15 cellular contexts compared by ENCODE assay signal in the genomic region with DNA sequence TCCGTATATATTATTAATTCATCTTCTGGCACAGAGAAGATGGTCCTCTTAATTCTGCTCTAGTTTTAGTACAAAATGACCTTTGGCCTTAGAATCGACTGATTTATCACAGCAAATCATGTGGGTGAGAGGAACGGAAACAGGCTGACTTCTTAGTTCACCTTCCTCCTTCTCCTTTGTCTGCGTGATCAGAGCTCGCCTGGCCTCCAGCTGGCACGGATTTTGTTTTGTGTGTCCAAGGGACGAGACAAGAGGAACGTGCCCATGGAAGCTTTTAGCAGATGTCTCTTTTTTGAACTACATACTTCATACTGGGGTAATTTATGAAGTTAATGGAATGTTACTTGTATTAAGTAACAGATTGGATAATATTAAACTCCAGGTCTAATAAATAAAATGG.
DNase-seq lines count a peak whose midpoint lies in the region; ATAC-seq and TF ChIP-seq lines count a peak whose summit lies in the region.
"Had no signal": no experiment of that assay in that cellular context is flagged by ENCODE, and none has a peak within 500 bp of the region (broad histone marks: within the 10 kb centered on the region; RNA-seq: fewer than 3 reads in every experiment).

No MANE protein-coding gene starts in this region.

- H3K27me3 ChIP-seq in right lobe of liver (no peaks in the 10 kb centered on the region), rectal smooth muscle tissue (ENCODE audit: control insufficient read depth, insufficient read depth, low read length) (no peaks in the 10 kb centered on the region)
- H3K27me3 ChIP-seq: breast epithelium had no signal

- H3K27ac Mint-ChIP-seq in dendritic cell treated with granulocyte-macrophage colony-stimulating factor and Interleukin-4, amounts not matched to agents 40 ng/mL and 50 ng/mL, for 4 days = peak overlapping the region; percentile 85
- H3K27ac Mint-ChIP-seq in osteocyte (ENCODE audit: unreplicated experiment) = no peak overlapping the region
- H3K27ac Mint-ChIP-seq in activated T-helper 1 cell treated with anti-CD3 and anti-CD28 coated beads, Interleukin-12 subunit alpha, Interleukin-12 subunit beta, Interleukin-2, Interleukin-4 antibody, amounts not matched to agents 30 ng/mL and 10 ng/mL and 1 ng/mL, durations not matched to agents 14 hours and 24 hours and 36 hours = no peak overlapping the region
- H3K27ac Mint-ChIP-seq: activated CD8-positive, alpha-beta T cell treated with anti-CD3 and anti-CD28 coated beads, Interleukin-2, amount 10 ng/mL, durations not matched to agents 7 days and 5 days; stimulated activated naive B cell treated with anti-CD40 and anti-IgM and Interleukin-4, amounts not matched to agents 10 μg/mL and 1 μg/mL and 100 μg/mL, for 72 hours had no signal

- H3K4me1 ChIP-seq in right lobe of liver = peaks cover 0 to 14% (median 0%) of the 10 kb centered on the region in 4 donors
- H3K4me1 ChIP-seq in rectal smooth muscle tissue (ENCODE audit: control insufficient read depth, insufficient read depth, low read length) = peaks cover 14% of the 10 kb centered on the region
- H3K4me1 ChIP-seq: breast epithelium had no signal

- H3K36me3 ChIP-seq in right lobe of liver (no peaks in the 10 kb centered on the region), rectal smooth muscle tissue (ENCODE audit: control insufficient read depth, insufficient read depth, low read length) (no peaks in the 10 kb centered on the region)
- H3K36me3 ChIP-seq: breast epithelium had no signal

- no peaks in the 10 kb centered on the region for H3K9me3 Mint-ChIP-seq in dendritic cell treated with granulocyte-macrophage colony-stimulating factor and Interleukin-4, amounts not matched to agents 40 ng/mL and 50 ng/mL, for 4 days
- H3K9me3 Mint-ChIP-seq in osteocyte (ENCODE audit: unreplicated experiment) = no peaks in the 10 kb centered on the region
- no peaks in the 10 kb centered on the region for H3K9me3 Mint-ChIP-seq in activated T-helper 1 cell treated with anti-CD3 and anti-CD28 coated beads, Interleukin-12 subunit alpha, Interleukin-12 subunit beta, Interleukin-2, Interleukin-4 antibody, amounts not matched to agents 30 ng/mL and 10 ng/mL and 1 ng/mL, durations not matched to agents 14 hours and 24 hours and 36 hours
- H3K9me3 Mint-ChIP-seq: stimulated activated naive B cell treated with anti-CD40 and anti-IgM and Interleukin-4, amounts not matched to agents 10 μg/mL and 1 μg/mL and 100 μg/mL, for 72 hours had no signal

- no peak for TF ChIP-seq CTCF in right lobe of liver (IDR thresholded peaks at IDR 0.05)
- no peak for TF ChIP-seq CTCF in osteocyte (IDR thresholded peaks at IDR 0.05)

- no peak overlapping the region for H3K9ac ChIP-seq in rectal smooth muscle tissue (ENCODE audit: low read length)

- no peak for TF ChIP-seq POLR2A in right lobe of liver (IDR thresholded peaks at IDR 0.05)

- peak; percentile 77 to 86 (median 81) for ATAC-seq in right lobe of liver
- ATAC-seq in GM19023 (IDR thresholded peaks at IDR 0.05; ENCODE audit: unreplicated experiment) = no peak
- ATAC-seq: activated CD8-positive, alpha-beta T cell treated with anti-CD3 and anti-CD28 coated beads, Interleukin-2, amount 10 ng/mL, durations not matched to agents 7 days and 5 days; stimulated activated naive B cell treated with anti-CD40 and anti-IgM and Interleukin-4, amounts not matched to agents 10 μg/mL and 1 μg/mL and 100 μg/mL, for 72 hours had no signal

- H3K27me3 Mint-ChIP-seq in dendritic cell treated with granulocyte-macrophage colony-stimulating factor and Interleukin-4, amounts not matched to agents 40 ng/mL and 50 ng/mL, for 4 days = peaks cover 3% of the 10 kb centered on the region
- no peaks in the 10 kb centered on the region for H3K27me3 Mint-ChIP-seq in osteocyte (ENCODE audit: unreplicated experiment)
- no peaks in the 10 kb centered on the region for H3K27me3 Mint-ChIP-seq in activated T-helper 1 cell treated with anti-CD3 and anti-CD28 coated beads, Interleukin-12 subunit alpha, Interleukin-12 subunit beta, Interleukin-2, Interleukin-4 antibody, amounts not matched to agents 30 ng/mL and 10 ng/mL and 1 ng/mL, durations not matched to agents 14 hours and 24 hours and 36 hours (ENCODE audit: insufficient read depth)
- H3K27me3 Mint-ChIP-seq: stimulated activated naive B cell treated with anti-CD40 and anti-IgM and Interleukin-4, amounts not matched to agents 10 μg/mL and 1 μg/mL and 100 μg/mL, for 72 hours had no signal

- no peaks in the 10 kb centered on the region for H3K9me3 ChIP-seq in right lobe of liver
- H3K9me3 ChIP-seq: breast epithelium had no signal

- H3K4me1 Mint-ChIP-seq in dendritic cell treated with granulocyte-macrophage colony-stimulating factor and Interleukin-4, amounts not matched to agents 40 ng/mL and 50 ng/mL, for 4 days (ENCODE audit: low read depth) = peaks cover 31% of the 10 kb centered on the region
- peaks cover 18% of the 10 kb centered on the region for H3K4me1 Mint-ChIP-seq in osteocyte (ENCODE audit: unreplicated experiment)
- H3K4me1 Mint-ChIP-seq in activated T-helper 1 cell treated with anti-CD3 and anti-CD28 coated beads, Interleukin-12 subunit alpha, Interleukin-12 subunit beta, Interleukin-2, Interleukin-4 antibody, amounts not matched to agents 30 ng/mL and 10 ng/mL and 1 ng/mL, durations not matched to agents 14 hours and 24 hours and 36 hours (ENCODE audit: low read depth) = no peaks in the 10 kb centered on the region

- H3K27ac ChIP-seq in right lobe of liver (peak overlapping the region in 2 of 3 donors; percentile 2 to 7), rectal smooth muscle tissue (ENCODE audit: low read depth, low read length) (peak overlapping the region; percentile 5)
- H3K27ac ChIP-seq: RWPE1 had no signal

- intact Hi-C loops in dendritic cell treated with granulocyte-macrophage colony-stimulating factor and Interleukin-4, amounts not matched to agents 40 ng/mL and 50 ng/mL, for 4 days (cut with micrococcal nuclease) = no loop called here
- intact Hi-C loops in right lobe of liver (cut with DNase I) = no loop called here
- intact Hi-C loops in activated T-helper 1 cell treated with anti-CD3 and anti-CD28 coated beads, Interleukin-12 subunit alpha, Interleukin-12 subunit beta, Interleukin-2, Interleukin-4 antibody, amounts not matched to agents 30 ng/mL and 10 ng/mL and 1 ng/mL, durations not matched to agents 14 hours and 24 hours and 36 hours (cut with micrococcal nuclease) = no loop called here

- DNase-seq in NCI-H2227 (lab: John Stamatoyannopoulos, UW; ENCODE audit: unreplicated experiment) (peak; percentile 42), right lobe of liver (peak; percentile 61 to 69 (median 61)), DMS53 treated with DMSO at 0.1 percent for 48 hours (lab: John Stamatoyannopoulos, UW; ENCODE audit: unreplicated experiment) (no peak), osteocyte (ENCODE audit: extremely low spot score, unreplicated experiment) (no peak)
- DNase-seq in activated T-helper 1 cell treated with anti-CD3 and anti-CD28 coated beads, Interleukin-12 subunit alpha, Interleukin-12 subunit beta, Interleukin-2, Interleukin-4 antibody, amounts not matched to agents 30 ng/mL and 10 ng/mL and 1 ng/mL, durations not matched to agents 14 hours and 24 hours and 36 hours (ENCODE audit: low spot score) = no peak
- DNase-seq: activated CD8-positive, alpha-beta T cell treated with anti-CD3 and anti-CD28 coated beads, Interleukin-2, amount 10 ng/mL, durations not matched to agents 7 days and 5 days; activated gamma-delta T cell treated with Interleukin-2 at 50 U/mL for 16 hours; HCEC 1CT; MM.1S; stimulated activated naive B cell treated with anti-CD40 and anti-IgM and Interleukin-4, amounts not matched to agents 10 μg/mL and 1 μg/mL and 100 μg/mL, for 72 hours had no signal

- 15% methylated on average over 8 of the region's 8 CpGs for WGBS in right lobe of liver (ENCODE audit: insufficient coverage, low coverage, low lambda C conversion rate, missing lambda C conversion rate)

- H3K36me3 Mint-ChIP-seq in dendritic cell treated with granulocyte-macrophage colony-stimulating factor and Interleukin-4, amounts not matched to agents 40 ng/mL and 50 ng/mL, for 4 days (ENCODE audit: low read depth) = no peaks in the 10 kb centered on the region
- H3K36me3 Mint-ChIP-seq in osteocyte (ENCODE audit: unreplicated experiment) = peaks cover 10% of the 10 kb centered on the region
- H3K36me3 Mint-ChIP-seq in activated T-helper 1 cell treated with anti-CD3 and anti-CD28 coated beads, Interleukin-12 subunit alpha, Interleukin-12 subunit beta, Interleukin-2, Interleukin-4 antibody, amounts not matched to agents 30 ng/mL and 10 ng/mL and 1 ng/mL, durations not matched to agents 14 hours and 24 hours and 36 hours (ENCODE audit: low read depth) = no peaks in the 10 kb centered on the region
- H3K36me3 Mint-ChIP-seq: stimulated activated naive B cell treated with anti-CD40 and anti-IgM and Interleukin-4, amounts not matched to agents 10 μg/mL and 1 μg/mL and 100 μg/mL, for 72 hours had no signal

- H3K4me3 ChIP-seq in right lobe of liver (no peak overlapping the region), rectal smooth muscle tissue (ENCODE audit: low read length) (no peak overlapping the region)
- H3K4me3 ChIP-seq: breast epithelium had no signal

- H3K4me3 Mint-ChIP-seq in dendritic cell treated with granulocyte-macrophage colony-stimulating factor and Interleukin-4, amounts not matched to agents 40 ng/mL and 50 ng/mL, for 4 days = peak overlapping the region; percentile 37
- no peak overlapping the region for H3K4me3 Mint-ChIP-seq in osteocyte (ENCODE audit: unreplicated experiment)
- H3K4me3 Mint-ChIP-seq in activated T-helper 1 cell treated with anti-CD3 and anti-CD28 coated beads, Interleukin-12 subunit alpha, Interleukin-12 subunit beta, Interleukin-2, Interleukin-4 antibody, amounts not matched to agents 30 ng/mL and 10 ng/mL and 1 ng/mL, durations not matched to agents 14 hours and 24 hours and 36 hours = no peak overlapping the region
- H3K4me3 Mint-ChIP-seq: activated CD8-positive, alpha-beta T cell treated with anti-CD3 and anti-CD28 coated beads, Interleukin-2, amount 10 ng/mL, durations not matched to agents 7 days and 5 days; stimulated activated naive B cell treated with anti-CD40 and anti-IgM and Interleukin-4, amounts not matched to agents 10 μg/mL and 1 μg/mL and 100 μg/mL, for 72 hours had no signal

Comparison
In these comparisons a context has a peak if more than half of its experiments do, and no peak if none do; other contexts are left out.
1. DNase-seq: peak in NCI-H2227 (single experiment) and right lobe of liver (3 of 3); none in DMS53 treated with DMSO at 0.1 percent for 48 hours (single experiment), osteocyte (single experiment) and activated T-helper 1 cell treated with anti-CD3 and anti-CD28 coated beads, Interleukin-12 subunit alpha, Interleukin-12 subunit beta, Interleukin-2, Interleukin-4 antibody, amounts not matched to agents 30 ng/mL and 10 ng/mL and 1 ng/mL, durations not matched to agents 14 hours and 24 hours and 36 hours (single experiment).